In the genomic region with DNA sequence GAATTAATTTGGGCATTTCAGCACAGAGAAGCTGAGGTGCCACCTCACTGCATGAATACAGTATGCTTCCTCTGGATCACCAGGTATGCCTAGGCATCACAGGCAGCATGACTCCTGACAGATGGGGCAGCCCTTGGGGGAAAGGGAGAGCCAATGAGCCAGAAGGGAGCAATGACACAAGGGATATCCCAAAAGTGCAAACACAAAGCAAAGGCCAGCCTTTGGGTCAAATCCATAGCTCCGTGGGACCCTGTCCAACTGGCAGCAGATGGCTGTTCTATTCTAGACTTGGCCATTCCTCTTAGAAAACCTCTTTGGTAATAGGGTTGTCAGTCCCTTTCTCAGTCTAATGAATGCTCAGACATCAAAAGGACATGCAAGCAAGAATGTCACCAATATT, we compare ENCODE assay signal across 26 cellular contexts.
DNase-seq lines count a peak whose midpoint lies in the region; ATAC-seq and TF ChIP-seq lines count a peak whose summit lies in the region.
"Had no signal": no experiment of that assay in that cellular context is flagged by ENCODE, and none has a peak within 500 bp of the region (broad histone marks: within the 10 kb centered on the region; RNA-seq: fewer than 3 reads in every experiment).

No MANE protein-coding gene starts in this region.

- H3K4me1 ChIP-seq in heart left ventricle, result peaks cover 0 to 10% (median 0%) of the 10 kb centered on the region in 12 donors
- H3K4me1 ChIP-seq in right cardiac atrium (ENCODE audit: control insufficient read depth, insufficient read depth, low read length), result no peaks in the 10 kb centered on the region
- H3K4me1 ChIP-seq in thyroid gland, result no peaks in the 10 kb centered on the region
- H3K4me1 ChIP-seq: BLaER1, SJSA1 had no signal

- in situ Hi-C loops in G401 (cut with HindIII; ENCODE audit: low sequenced_read_pairs), result no loop called here

- 20 to 41% (median 37%) methylated on average over 1 of the region's 1 CpG for WGBS in heart left ventricle, 4 donors
- WGBS in right cardiac atrium, result 26% methylated on average over 1 of the region's 1 CpG
- WGBS in thyroid gland, 2 donors, result 92 to 93% methylated on average over 1 of the region's 1 CpG

- DNase-seq in heart left ventricle (peak in 3 of 5 donors; percentile 26 to 47 (median 38)), right cardiac atrium (no peak), G401 (ENCODE audit: low spot score) (peak; percentile 95), cerebellar cortex (ENCODE audit: low spot score) (peak; percentile 94), pons (ENCODE audit: low spot score) (peak; percentile 6), left colon (no peak), NCI-H2081 (lab: John Stamatoyannopoulos, UW) (no peak), thyroid gland (no peak)
- DNase-seq: CD4-positive, CD25-positive, alpha-beta regulatory T cell; DMS79; EL; GF-D8; H9; HFFc6; KBM-7; MV-4-11; NCI-H1105; NCI-H1436 treated with DMSO at 0.1 percent for 48 hours; NCI-H2029 treated with DMSO at 0.1 percent for 48 hours; NCI-H524 treated with DMSO at 0.1 percent for 48 hours; NCI-H82; NK-92 treated with Interleukin-12 subunit alpha and Interleukin-12 subunit beta, amount 100 ng/mL, for 24 hours; PC-3 had no signal

- TF ChIP-seq CTCF in heart left ventricle (IDR thresholded peaks at IDR 0.05), result no peak
- TF ChIP-seq CTCF in thyroid gland (IDR thresholded peaks at IDR 0.05), result no peak

- TF ChIP-seq POLR2A in heart left ventricle (IDR thresholded peaks at IDR 0.05), result no peak
- no peak for TF ChIP-seq POLR2A in thyroid gland (IDR thresholded peaks at IDR 0.05)

- H3K27me3 ChIP-seq in heart left ventricle, result no peaks in the 10 kb centered on the region
- H3K27me3 ChIP-seq in right cardiac atrium (ENCODE audit: control insufficient read depth, insufficient read depth), result no peaks in the 10 kb centered on the region
- no peaks in the 10 kb centered on the region for H3K27me3 ChIP-seq in thyroid gland
- H3K27me3 ChIP-seq: BLaER1, SJSA1 had no signal

- H3K27ac ChIP-seq in heart left ventricle (no peak overlapping the region), right cardiac atrium (ENCODE audit: low read length) (no peak overlapping the region), thyroid gland (no peak overlapping the region)
- H3K27ac ChIP-seq: BLaER1, SJSA1 had no signal

- H3K36me3 ChIP-seq in heart left ventricle (peaks cover 0 to 10% (median 0%) of the 10 kb centered on the region in 9 donors), thyroid gland (no peaks in the 10 kb centered on the region)
- H3K36me3 ChIP-seq: SJSA1 had no signal

- ATAC-seq in heart left ventricle (peak in 3 of 4 donors; percentile 39 to 80 (median 74)), right cardiac atrium (no peak), left colon (no peak)
- ATAC-seq: GM23338, PC-3 had no signal

- no peak overlapping the region for H3K4me3 ChIP-seq in heart left ventricle
- no peak overlapping the region for H3K4me3 ChIP-seq in right cardiac atrium (ENCODE audit: low read length)
- H3K4me3 ChIP-seq in thyroid gland (replicated peaks in 1 of 3), result no peak overlapping the region
- H3K4me3 ChIP-seq: BLaER1, GM23338, SJSA1 had no signal

- intact Hi-C loops in heart left ventricle (cut with DNase I) (no loop called here), right cardiac atrium (cut with DNase I) (no loop called here), left colon (cut with DNase I, micrococcal nuclease) (no loop called here), thyroid gland (cut with DNase I) (no loop called here)

- peaks cover 0 to 22% (median 0%) of the 10 kb centered on the region in 12 donors for H3K9me3 ChIP-seq in heart left ventricle
- no peaks in the 10 kb centered on the region for H3K9me3 ChIP-seq in right cardiac atrium (ENCODE audit: control insufficient read depth, low read length)
- H3K9me3 ChIP-seq in thyroid gland, result no peaks in the 10 kb centered on the region
- H3K9me3 ChIP-seq: SJSA1 had no signal

Comparison
In these comparisons a context has a peak if more than half of its experiments do, and no peak if none do; other contexts are left out.
1. ATAC-seq: peak in heart left ventricle (3 of 4); none in right cardiac atrium (0 of 2) and left colon (single experiment).
2. DNase-seq: peak in heart left ventricle (3 of 5), G401 (single experiment), cerebellar cortex (single experiment) and pons (single experiment); none in right cardiac atrium (0 of 3), left colon (0 of 2), NCI-H2081 (0 of 2) and thyroid gland (0 of 2).